Comparison of ENCODE assay signal across 1 cellular context in genomic region chr1:30740952-30741894, GRCh38.
TF ChIP-seq lines count a peak whose summit lies in the region.

No MANE protein-coding gene starts in this region.

TF ChIP-seq in GM12878, 131 proteins besides CTCF, POLR2A, EP300 and RAD21:
- TF ChIP-seq, protein P1, sequence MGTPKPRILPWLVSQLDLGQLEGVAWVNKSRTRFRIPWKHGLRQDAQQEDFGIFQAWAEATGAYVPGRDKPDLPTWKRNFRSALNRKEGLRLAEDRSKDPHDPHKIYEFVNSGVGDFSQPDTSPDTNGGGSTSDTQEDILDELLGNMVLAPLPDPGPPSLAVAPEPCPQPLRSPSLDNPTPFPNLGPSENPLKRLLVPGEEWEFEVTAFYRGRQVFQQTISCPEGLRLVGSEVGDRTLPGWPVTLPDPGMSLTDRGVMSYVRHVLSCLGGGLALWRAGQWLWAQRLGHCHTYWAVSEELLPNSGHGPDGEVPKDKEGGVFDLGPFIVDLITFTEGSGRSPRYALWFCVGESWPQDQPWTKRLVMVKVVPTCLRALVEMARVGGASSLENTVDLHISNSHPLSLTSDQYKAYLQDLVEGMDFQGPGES (IDR thresholded peaks at IDR 0.05): no peak
- TF ChIP-seq NR2C1 (IDR thresholded peaks at IDR 0.05) (no peak), NFIC (IDR thresholded peaks at IDR 0.05; ENCODE audit: low read depth, low read length) (no peak), SMAD5 (IDR thresholded peaks at IDR 0.05; ENCODE audit: low read depth) (no peak), SMAD1 (IDR thresholded peaks at IDR 0.05; ENCODE audit: low read depth, partially characterized antibody) (no peak), IKZF2 (IDR thresholded peaks at IDR 0.05) (peak; percentile 87 to 90), MTA2 (IDR thresholded peaks at IDR 0.05; ENCODE audit: low read depth) (0 out of 2 replicates have a peak, but pooled peaks have one; percentile 21), HCFC1 (IDR thresholded peaks at IDR 0.05; ENCODE audit: low read length) (no peak), CBFB (IDR thresholded peaks at IDR 0.05; ENCODE audit: low read depth) (no peak), SMARCA5 (IDR thresholded peaks at IDR 0.05) (0 out of 2 replicates have a peak, but pooled peaks have one; percentile 11), IKZF1 (conservative IDR thresholded peaks at IDR 0.05) (peak; percentile 78), SPI1 (IDR thresholded peaks at IDR 0.05; ENCODE audit: borderline replicate concordance, insufficient read depth, low read depth, low read length) (peak; percentile 85; the same call in 1 of the 2 replicates), ZSCAN29 (IDR thresholded peaks at IDR 0.05) (no peak), POLR2AphosphoS5 (IDR thresholded peaks at IDR 0.05; ENCODE audit: low read length) (0 out of 2 replicates have a peak, but pooled peaks have one; percentile 49), ZNF384 (IDR thresholded peaks at IDR 0.05; ENCODE audit: borderline replicate concordance, low read depth, low read length) (no peak), EED (IDR thresholded peaks at IDR 0.05; ENCODE audit: low read depth) (peak; percentile 75), FOS (IDR thresholded peaks at IDR 0.05; ENCODE audit: borderline replicate concordance, extremely low read depth, insufficient read length) (no peak)
- TF ChIP-seq, protein P2, sequence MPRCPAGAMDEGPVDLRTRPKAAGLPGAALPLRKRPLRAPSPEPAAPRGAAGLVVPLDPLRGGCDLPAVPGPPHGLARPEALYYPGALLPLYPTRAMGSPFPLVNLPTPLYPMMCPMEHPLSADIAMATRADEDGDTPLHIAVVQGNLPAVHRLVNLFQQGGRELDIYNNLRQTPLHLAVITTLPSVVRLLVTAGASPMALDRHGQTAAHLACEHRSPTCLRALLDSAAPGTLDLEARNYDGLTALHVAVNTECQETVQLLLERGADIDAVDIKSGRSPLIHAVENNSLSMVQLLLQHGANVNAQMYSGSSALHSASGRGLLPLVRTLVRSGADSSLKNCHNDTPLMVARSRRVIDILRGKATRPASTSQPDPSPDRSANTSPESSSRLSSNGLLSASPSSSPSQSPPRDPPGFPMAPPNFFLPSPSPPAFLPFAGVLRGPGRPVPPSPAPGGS (IDR thresholded peaks at IDR 0.05; ENCODE audit: borderline replicate concordance, insufficient read depth, low read depth, low read length, poor library complexity, severe bottlenecking): no peak
- TF ChIP-seq, protein P3, sequence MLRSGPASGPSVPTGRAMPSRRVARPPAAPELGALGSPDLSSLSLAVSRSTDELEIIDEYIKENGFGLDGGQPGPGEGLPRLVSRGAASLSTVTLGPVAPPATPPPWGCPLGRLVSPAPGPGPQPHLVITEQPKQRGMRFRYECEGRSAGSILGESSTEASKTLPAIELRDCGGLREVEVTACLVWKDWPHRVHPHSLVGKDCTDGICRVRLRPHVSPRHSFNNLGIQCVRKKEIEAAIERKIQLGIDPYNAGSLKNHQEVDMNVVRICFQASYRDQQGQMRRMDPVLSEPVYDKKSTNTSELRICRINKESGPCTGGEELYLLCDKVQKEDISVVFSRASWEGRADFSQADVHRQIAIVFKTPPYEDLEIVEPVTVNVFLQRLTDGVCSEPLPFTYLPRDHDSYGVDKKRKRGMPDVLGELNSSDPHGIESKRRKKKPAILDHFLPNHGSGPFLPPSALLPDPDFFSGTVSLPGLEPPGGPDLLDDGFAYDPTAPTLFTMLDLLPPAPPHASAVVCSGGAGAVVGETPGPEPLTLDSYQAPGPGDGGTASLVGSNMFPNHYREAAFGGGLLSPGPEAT (IDR thresholded peaks at IDR 0.05; ENCODE audit: low read depth): peak; percentile 53; the same call in 1 of the 2 replicates
